ENCODE assay signal across 8 cellular contexts in the genomic region with DNA sequence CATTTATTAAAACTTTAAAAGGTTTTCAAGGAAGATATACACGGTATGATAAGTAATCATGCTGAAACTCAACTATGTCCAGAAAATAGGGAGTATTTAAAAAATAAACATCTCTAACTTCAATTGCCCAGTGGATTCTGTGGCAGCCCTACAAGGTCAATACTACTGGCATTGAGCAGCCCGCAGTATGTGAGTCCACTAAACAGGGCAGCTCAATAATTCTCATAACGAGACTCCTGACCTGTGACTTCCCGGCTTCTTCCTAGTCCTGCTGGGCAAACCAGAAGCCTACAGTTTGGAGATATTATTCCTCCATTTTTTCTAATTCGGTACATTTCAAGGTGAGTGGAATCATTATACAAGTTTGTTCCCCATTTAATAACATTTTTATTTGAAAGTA.
"Had no signal": no experiment of that assay in that cellular context is flagged by ENCODE, and none has a peak within 500 bp of the region (broad histone marks: within the 10 kb centered on the region; RNA-seq: fewer than 3 reads in every experiment).

No MANE protein-coding gene starts in this region.

- H3K27ac ChIP-seq: HL-60 had no signal

- H3K4me1 Mint-ChIP-seq: GM23338 had no signal

- H3K9me3 ChIP-seq: HAP-1 had no signal

- H3K9me3 Mint-ChIP-seq: GM23338, HFFc6 had no signal

- H3K4me2 ChIP-seq: GM23338 had no signal

- H3K27ac Mint-ChIP-seq: GM23338, HFFc6 had no signal

- H2AFZ ChIP-seq: GM23338 had no signal

- H3K36me3 ChIP-seq: HAP-1 had no signal

- ATAC-seq: GM23338, HCT116, K562 had no signal

- H3K4me1 ChIP-seq: HAP-1 had no signal

- H3K4me3 Mint-ChIP-seq: GM23338, HFFc6 had no signal

- H3K4me3 ChIP-seq: GM23338, HAP-1, K562 had no signal

- DNase-seq: H7, HFFc6, IMR-90 had no signal
